ENCODE assay signal across 32 cellular contexts in genomic region chr20:42978184-42978974, GRCh38.
"Had no signal": no experiment of that assay in that cellular context is flagged by ENCODE, and none has a peak within 500 bp of the region (broad histone marks: within the 10 kb centered on the region; RNA-seq: fewer than 3 reads in every experiment).

No MANE protein-coding gene starts in this region.

- H3K27ac ChIP-seq: KMS-11, PC-9, RWPE1, SJCRH30, SK-N-MC had no signal

- H3K9ac ChIP-seq: KMS-11 had no signal

- H3K4me3 Mint-ChIP-seq: T-cell had no signal

- H3K27ac Mint-ChIP-seq: T-cell had no signal

- FAIRE-seq: RCC 7860 had no signal

- H3K4me1 Mint-ChIP-seq: T-cell had no signal

- H3K4me2 ChIP-seq: KMS-11, PC-9 had no signal

- DNase-seq: Kasumi-1, MG63, MV-4-11, NCI-H1092, NCI-H1105, NCI-H1417 treated with DMSO at 0.1 percent for 48 hours, NCI-H1436 treated with DMSO at 0.1 percent for 48 hours, NCI-H1694 treated with DMSO at 0.1 percent for 48 hours, NCI-H187 treated with DMSO at 0.1 percent for 48 hours, NCI-H2029, NCI-H2081, NCI-H2171, NCI-H226, NCI-H446 treated with DMSO at 0.1 percent for 48 hours, NCI-H510A, NCI-H524, NCI-H526, NCI-H69, NCI-H748 treated with DMSO at 0.1 percent for 48 hours, NCI-H82, PC-9, SHP77, SIG-M5, SJCRH30, T-cell had no signal

- H2AFZ ChIP-seq: PC-9 had no signal

- ATAC-seq: Panc1, Right ventricle myocardium inferior, SK-N-SH treated with all-trans-retinoic acid at 6 μM for 48 hours, T-cell had no signal

- H3K9me3 ChIP-seq: MG63 had no signal

- H3K36me3 ChIP-seq: MG63, SJCRH30 had no signal

- H3K36me3 Mint-ChIP-seq: T-cell had no signal

- H3K4me3 ChIP-seq: MG63, PC-9, SJCRH30, SK-N-MC had no signal
